In genomic region chr22:39520054-39520873, GRCh38 we compare ENCODE assay signal across 8 cellular contexts. TPM values are rescaled to one million over a fixed set of nuclear protein-coding genes. Genes with fewer than 3 reads are reported as not detected.
A peak's percentile ranks its signal among the peaks of the same experiment; 100 is the strongest.
DNase-seq lines count a peak whose midpoint lies in the region; ATAC-seq and TF ChIP-seq lines count a peak whose summit lies in the region.

A gene with protein sequence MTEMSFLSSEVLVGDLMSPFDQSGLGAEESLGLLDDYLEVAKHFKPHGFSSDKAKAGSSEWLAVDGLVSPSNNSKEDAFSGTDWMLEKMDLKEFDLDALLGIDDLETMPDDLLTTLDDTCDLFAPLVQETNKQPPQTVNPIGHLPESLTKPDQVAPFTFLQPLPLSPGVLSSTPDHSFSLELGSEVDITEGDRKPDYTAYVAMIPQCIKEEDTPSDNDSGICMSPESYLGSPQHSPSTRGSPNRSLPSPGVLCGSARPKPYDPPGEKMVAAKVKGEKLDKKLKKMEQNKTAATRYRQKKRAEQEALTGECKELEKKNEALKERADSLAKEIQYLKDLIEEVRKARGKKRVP (plus strand): TSS chr22:39520562. CDS start chr22:39521446, 884 bp downstream.

- TF ChIP-seq RAD21 in liver (IDR thresholded peaks at IDR 0.05) = no peak

- intact Hi-C loops in activated CD4-positive, alpha-beta memory T cell treated with anti-CD3 and anti-CD28 coated beads for 36 hours (cut with micrococcal nuclease) = loop anchor here (1.0 to 10.0 kb wide), 4 partner anchors 12 to 275 kb away; partner anchors contain the start of genes MIEF1, PDGFB, RPL3 and RPS19BP1

- peak within 1 kb of the TSS; percentile 84 for H3K4me3 Mint-ChIP-seq in activated CD4-positive, alpha-beta memory T cell treated with anti-CD3 and anti-CD28 coated beads for 36 hours

- POLR2A ChIA-PET in activated CD4-positive, alpha-beta memory T cell treated with anti-CD3 and anti-CD28 coated beads for 36 hours (lab: Charles Lee) = interaction anchor here (0.5 to 2.3 kb wide), 23 partner anchors 10 to 1432 kb away, joined by 3 to 43 read pairs (median 3); partner anchors contain the start of genes MIEF1, RPL3, RPS19BP1 and TAB1

- CTCF ChIA-PET in activated CD4-positive, alpha-beta memory T cell treated with anti-CD3 and anti-CD28 coated beads for 36 hours (lab: Charles Lee) = interaction anchor here (0.6 to 1.3 kb wide), 9 partner anchors 9 to 567 kb away, joined by 3 to 23 read pairs (median 3); partner anchors contain the start of gene RPL3

- peaks cover 4% of the 10 kb centered on the region for H3K27me3 Mint-ChIP-seq in activated CD4-positive, alpha-beta memory T cell treated with anti-CD3 and anti-CD28 coated beads for 36 hours

- ATAC-seq in GM19438 (IDR thresholded peaks at IDR 0.05; ENCODE audit: low read depth, unreplicated experiment) (peak; percentile 87), HG03575 (IDR thresholded peaks at IDR 0.05; ENCODE audit: extremely low read depth, insufficient number of reproducible peaks, low FRiP score, unreplicated experiment) (peak; percentile 17)

- H3K36me3 ChIP-seq in liver (ENCODE audit: control insufficient read depth in 4 of 4, insufficient read depth in 3 of 4, low read depth in 1 of 4, low read length in 3 of 4) = peaks cover 5 to 34% (median 32%) of the 10 kb centered on the region in 4 donors

- peak within 1 kb of the TSS; percentile 79 to 98 for H3K27ac ChIP-seq in liver (ENCODE audit: low read depth in 1 of 2, low read length in 2 of 2)

- under 1% methylated on average over 74 of the region's 74 CpGs for WGBS in liver

- no peaks in the 10 kb centered on the region for H3K9me3 ChIP-seq in liver (ENCODE audit: control insufficient read depth in 4 of 4, low read length in 3 of 4)

- peaks cover 59% of the 10 kb centered on the region for H3K36me3 Mint-ChIP-seq in activated CD4-positive, alpha-beta memory T cell treated with anti-CD3 and anti-CD28 coated beads for 36 hours

- TF ChIP-seq CTCF in liver (IDR thresholded peaks at IDR 0.05; ENCODE audit: low read depth, low read length, missing input control) = no peak

- H3K9me3 Mint-ChIP-seq in activated CD4-positive, alpha-beta memory T cell treated with anti-CD3 and anti-CD28 coated beads for 36 hours = no peaks in the 10 kb centered on the region

- H3K4me1 Mint-ChIP-seq in activated CD4-positive, alpha-beta memory T cell treated with anti-CD3 and anti-CD28 coated beads for 36 hours (ENCODE audit: low read depth) = peaks cover 50% of the 10 kb centered on the region

- peaks cover 3 to 50% (median 33%) of the 10 kb centered on the region in 4 donors for H3K4me1 ChIP-seq in liver (ENCODE audit: control insufficient read depth in 4 of 4, insufficient read depth in 4 of 4, low read length in 3 of 4)

- peak within 1 kb of the TSS; percentile 85 to 92 (median 87) for H3K4me3 ChIP-seq in liver (ENCODE audit: low read depth in 1 of 3, low read length in 3 of 3)

- H3K27me3 ChIP-seq in liver (ENCODE audit: control insufficient read depth in 4 of 4, insufficient read depth in 4 of 4, low read length in 3 of 4) = no peaks in the 10 kb centered on the region

- DNase-seq in CD1c-positive myeloid dendritic cell (ENCODE audit: extremely low spot score) = peak; percentile 99
- peak; percentile 93 for DNase-seq in NCI-H82 treated with DMSO at 0.1 percent for 48 hours (lab: John Stamatoyannopoulos, UW; ENCODE audit: unreplicated experiment)
- peak; percentile 98 for DNase-seq in activated CD4-positive, alpha-beta memory T cell treated with anti-CD3 and anti-CD28 coated beads for 36 hours
- peak; percentile 99 to 100 for DNase-seq in dermis microvascular lymphatic vessel endothelial cell (ENCODE audit: low read depth in 2 of 2)
- peak; percentile 97 for DNase-seq in stimulated activated CD4-positive, alpha-beta T cell treated with anti-CD3 and anti-CD28 coated beads, Interleukin-4, amount 100 ng/mL, for 24 hours

- peak within 1 kb of the TSS; percentile 64 to 92 for H3K9ac ChIP-seq in liver (ENCODE audit: low read depth in 1 of 2, low read length in 2 of 2)

- peak within 1 kb of the TSS; percentile 98 for H3K27ac Mint-ChIP-seq in activated CD4-positive, alpha-beta memory T cell treated with anti-CD3 and anti-CD28 coated beads for 36 hours

TF ChIP-seq in liver, 16 proteins besides CTCF, POLR2A, EP300 and RAD21:
- TF ChIP-seq FOXA1 (IDR thresholded peaks at IDR 0.05) (no peak), MAX (IDR thresholded peaks at IDR 0.05) (peak; percentile 65), FOXA2 (IDR thresholded peaks at IDR 0.05) (peak; percentile 14), JUND (IDR thresholded peaks at IDR 0.05) (peak; percentile 51 to 75), REST (IDR thresholded peaks at IDR 0.05) (peak; percentile 96), RXRA (IDR thresholded peaks at IDR 0.05) (peak; percentile 67 to 70), TAF1 (conservative IDR thresholded peaks at IDR 0.05) (peak; percentile 99), HNF4A (conservative IDR thresholded peaks at IDR 0.05) (peak; percentile 23 to 49), SP1 (IDR thresholded peaks at IDR 0.05) (peak; percentile 89), YY1 (IDR thresholded peaks at IDR 0.05) (peak; percentile 95), GABPA (IDR thresholded peaks at IDR 0.05 in 1 of 2, conservative IDR thresholded peaks at IDR 0.05 in 1 of 2) (peak; percentile 76 to 96), HNF4G (IDR thresholded peaks at IDR 0.05) (no peak), EGR1 (IDR thresholded peaks at IDR 0.05; ENCODE audit: low read depth in 2 of 2) (peak; percentile 18 to 52), NR2F2 (IDR thresholded peaks at IDR 0.05) (peak; percentile 84)
- TF ChIP-seq, protein P1, sequence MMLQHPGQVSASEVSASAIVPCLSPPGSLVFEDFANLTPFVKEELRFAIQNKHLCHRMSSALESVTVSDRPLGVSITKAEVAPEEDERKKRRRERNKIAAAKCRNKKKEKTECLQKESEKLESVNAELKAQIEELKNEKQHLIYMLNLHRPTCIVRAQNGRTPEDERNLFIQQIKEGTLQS (IDR thresholded peaks at IDR 0.05) = no peak
- TF ChIP-seq, protein P2, sequence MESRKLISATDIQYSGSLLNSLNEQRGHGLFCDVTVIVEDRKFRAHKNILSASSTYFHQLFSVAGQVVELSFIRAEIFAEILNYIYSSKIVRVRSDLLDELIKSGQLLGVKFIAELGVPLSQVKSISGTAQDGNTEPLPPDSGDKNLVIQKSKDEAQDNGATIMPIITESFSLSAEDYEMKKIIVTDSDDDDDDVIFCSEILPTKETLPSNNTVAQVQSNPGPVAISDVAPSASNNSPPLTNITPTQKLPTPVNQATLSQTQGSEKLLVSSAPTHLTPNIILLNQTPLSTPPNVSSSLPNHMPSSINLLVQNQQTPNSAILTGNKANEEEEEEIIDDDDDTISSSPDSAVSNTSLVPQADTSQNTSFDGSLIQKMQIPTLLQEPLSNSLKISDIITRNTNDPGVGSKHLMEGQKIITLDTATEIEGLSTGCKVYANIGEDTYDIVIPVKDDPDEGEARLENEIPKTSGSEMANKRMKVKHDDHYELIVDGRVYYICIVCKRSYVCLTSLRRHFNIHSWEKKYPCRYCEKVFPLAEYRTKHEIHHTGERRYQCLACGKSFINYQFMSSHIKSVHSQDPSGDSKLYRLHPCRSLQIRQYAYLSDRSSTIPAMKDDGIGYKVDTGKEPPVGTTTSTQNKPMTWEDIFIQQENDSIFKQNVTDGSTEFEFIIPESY (IDR thresholded peaks at IDR 0.05) = peak; percentile 99

RNA-seq across cellular contexts. Expression of the gene that starts here (rescaled TPM):
- 100 to 1,000 TPM; 437 to 455 TPM for total RNA-seq in activated CD4-positive, alpha-beta memory T cell treated with anti-CD3 and anti-CD28 coated beads for 36 hours
- total RNA-seq in dermis microvascular lymphatic vessel endothelial cell (125 and 177 TPM in 2 replicates), liver (100 to 1,000 TPM; 112 to 181 TPM)
- polyA plus RNA-seq in liver = 100 to 1,000 TPM; 157 to 211 TPM

Comparison
In these comparisons a context has a peak if more than half of its experiments do, and no peak if none do; other contexts are left out.
1. Peak in every context shown above with its lines: DNase-seq, ATAC-seq, H3K4me3 ChIP-seq and H3K27ac ChIP-seq.